Comparison of ENCODE assay signal across 1 cellular context in genomic region chr12:92070864-92071445, GRCh38.
TF ChIP-seq lines count a peak whose summit lies in the region.

No MANE protein-coding gene starts in this region.

TF ChIP-seq in HepG2, 621 proteins besides CTCF, POLR2A, EP300 and RAD21 (continued from another document and continues in another):
- TF ChIP-seq, protein P1, sequence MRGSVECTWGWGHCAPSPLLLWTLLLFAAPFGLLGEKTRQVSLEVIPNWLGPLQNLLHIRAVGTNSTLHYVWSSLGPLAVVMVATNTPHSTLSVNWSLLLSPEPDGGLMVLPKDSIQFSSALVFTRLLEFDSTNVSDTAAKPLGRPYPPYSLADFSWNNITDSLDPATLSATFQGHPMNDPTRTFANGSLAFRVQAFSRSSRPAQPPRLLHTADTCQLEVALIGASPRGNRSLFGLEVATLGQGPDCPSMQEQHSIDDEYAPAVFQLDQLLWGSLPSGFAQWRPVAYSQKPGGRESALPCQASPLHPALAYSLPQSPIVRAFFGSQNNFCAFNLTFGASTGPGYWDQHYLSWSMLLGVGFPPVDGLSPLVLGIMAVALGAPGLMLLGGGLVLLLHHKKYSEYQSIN (CRISPR knock-in tag; IDR thresholded peaks at IDR 0.05; ENCODE audit: borderline replicate concordance), result no peak
- TF ChIP-seq, protein P2, sequence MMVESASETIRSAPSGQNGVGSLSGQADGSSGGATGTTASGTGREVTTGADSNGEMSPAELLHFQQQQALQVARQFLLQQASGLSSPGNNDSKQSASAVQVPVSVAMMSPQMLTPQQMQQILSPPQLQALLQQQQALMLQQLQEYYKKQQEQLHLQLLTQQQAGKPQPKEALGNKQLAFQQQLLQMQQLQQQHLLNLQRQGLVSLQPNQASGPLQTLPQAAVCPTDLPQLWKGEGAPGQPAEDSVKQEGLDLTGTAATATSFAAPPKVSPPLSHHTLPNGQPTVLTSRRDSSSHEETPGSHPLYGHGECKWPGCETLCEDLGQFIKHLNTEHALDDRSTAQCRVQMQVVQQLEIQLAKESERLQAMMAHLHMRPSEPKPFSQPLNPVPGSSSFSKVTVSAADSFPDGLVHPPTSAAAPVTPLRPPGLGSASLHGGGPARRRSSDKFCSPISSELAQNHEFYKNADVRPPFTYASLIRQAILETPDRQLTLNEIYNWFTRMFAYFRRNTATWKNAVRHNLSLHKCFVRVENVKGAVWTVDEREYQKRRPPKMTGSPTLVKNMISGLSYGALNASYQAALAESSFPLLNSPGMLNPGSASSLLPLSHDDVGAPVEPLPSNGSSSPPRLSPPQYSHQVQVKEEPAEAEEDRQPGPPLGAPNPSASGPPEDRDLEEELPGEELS (CRISPR knock-in tag; IDR thresholded peaks at IDR 0.05), result peak; percentile 97
- no peak for TF ChIP-seq ZNF274 (CRISPR knock-in tag; IDR thresholded peaks at IDR 0.05)
- peak; percentile 95 for TF ChIP-seq HNF4G (IDR thresholded peaks at IDR 0.05; ENCODE audit: borderline replicate concordance, low read depth, low read length)
- TF ChIP-seq HNF4G (CRISPR knock-in tag; IDR thresholded peaks at IDR 0.05; ENCODE audit: borderline replicate concordance, low read depth), result peak; percentile 90; the same call in 1 of the 2 replicates
- peak; percentile 88 for TF ChIP-seq SAP130 (CRISPR knock-in tag; IDR thresholded peaks at IDR 0.05; ENCODE audit: low read depth)
- peak; percentile 83; the same call in 1 of the 2 replicates for TF ChIP-seq ZKSCAN8 (CRISPR knock-in tag; IDR thresholded peaks at IDR 0.05; ENCODE audit: borderline replicate concordance)
- TF ChIP-seq, protein P3, sequence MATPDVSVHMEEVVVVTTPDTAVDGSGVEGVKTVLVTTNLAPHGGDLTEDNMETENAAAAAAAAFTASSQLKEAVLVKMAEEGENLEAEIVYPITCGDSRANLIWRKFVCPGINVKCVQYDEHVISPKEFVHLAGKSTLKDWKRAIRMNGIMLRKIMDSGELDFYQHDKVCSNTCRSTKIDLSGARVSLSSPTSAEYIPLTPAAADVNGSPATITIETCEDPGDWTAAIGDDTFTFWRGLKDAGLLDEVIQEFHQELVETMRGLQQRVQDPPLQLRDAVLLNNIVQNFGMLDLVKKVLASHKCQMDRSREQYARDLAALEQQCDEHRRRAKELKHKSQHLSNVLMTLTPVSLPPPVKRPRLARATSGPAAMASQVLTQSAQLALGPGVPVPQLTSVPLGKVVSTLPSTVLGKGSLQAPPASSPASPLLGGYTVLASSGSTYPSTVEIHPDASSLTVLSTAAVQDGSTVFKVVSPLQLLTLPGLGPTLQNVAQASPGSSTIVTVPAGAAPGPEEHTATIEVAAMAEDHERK (CRISPR knock-in tag; IDR thresholded peaks at IDR 0.05; ENCODE audit: low read depth), result peak; percentile 43; the same call in 1 of the 2 replicates
- TF ChIP-seq, protein P4, sequence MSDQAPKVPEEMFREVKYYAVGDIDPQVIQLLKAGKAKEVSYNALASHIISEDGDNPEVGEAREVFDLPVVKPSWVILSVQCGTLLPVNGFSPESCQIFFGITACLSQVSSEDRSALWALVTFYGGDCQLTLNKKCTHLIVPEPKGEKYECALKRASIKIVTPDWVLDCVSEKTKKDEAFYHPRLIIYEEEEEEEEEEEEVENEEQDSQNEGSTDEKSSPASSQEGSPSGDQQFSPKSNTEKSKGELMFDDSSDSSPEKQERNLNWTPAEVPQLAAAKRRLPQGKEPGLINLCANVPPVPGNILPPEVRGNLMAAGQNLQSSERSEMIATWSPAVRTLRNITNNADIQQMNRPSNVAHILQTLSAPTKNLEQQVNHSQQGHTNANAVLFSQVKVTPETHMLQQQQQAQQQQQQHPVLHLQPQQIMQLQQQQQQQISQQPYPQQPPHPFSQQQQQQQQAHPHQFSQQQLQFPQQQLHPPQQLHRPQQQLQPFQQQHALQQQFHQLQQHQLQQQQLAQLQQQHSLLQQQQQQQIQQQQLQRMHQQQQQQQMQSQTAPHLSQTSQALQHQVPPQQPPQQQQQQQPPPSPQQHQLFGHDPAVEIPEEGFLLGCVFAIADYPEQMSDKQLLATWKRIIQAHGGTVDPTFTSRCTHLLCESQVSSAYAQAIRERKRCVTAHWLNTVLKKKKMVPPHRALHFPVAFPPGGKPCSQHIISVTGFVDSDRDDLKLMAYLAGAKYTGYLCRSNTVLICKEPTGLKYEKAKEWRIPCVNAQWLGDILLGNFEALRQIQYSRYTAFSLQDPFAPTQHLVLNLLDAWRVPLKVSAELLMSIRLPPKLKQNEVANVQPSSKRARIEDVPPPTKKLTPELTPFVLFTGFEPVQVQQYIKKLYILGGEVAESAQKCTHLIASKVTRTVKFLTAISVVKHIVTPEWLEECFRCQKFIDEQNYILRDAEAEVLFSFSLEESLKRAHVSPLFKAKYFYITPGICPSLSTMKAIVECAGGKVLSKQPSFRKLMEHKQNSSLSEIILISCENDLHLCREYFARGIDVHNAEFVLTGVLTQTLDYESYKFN (CRISPR knock-in tag; conservative IDR thresholded peaks at IDR 0.05), result peak; percentile 97
- TF ChIP-seq, protein P5, sequence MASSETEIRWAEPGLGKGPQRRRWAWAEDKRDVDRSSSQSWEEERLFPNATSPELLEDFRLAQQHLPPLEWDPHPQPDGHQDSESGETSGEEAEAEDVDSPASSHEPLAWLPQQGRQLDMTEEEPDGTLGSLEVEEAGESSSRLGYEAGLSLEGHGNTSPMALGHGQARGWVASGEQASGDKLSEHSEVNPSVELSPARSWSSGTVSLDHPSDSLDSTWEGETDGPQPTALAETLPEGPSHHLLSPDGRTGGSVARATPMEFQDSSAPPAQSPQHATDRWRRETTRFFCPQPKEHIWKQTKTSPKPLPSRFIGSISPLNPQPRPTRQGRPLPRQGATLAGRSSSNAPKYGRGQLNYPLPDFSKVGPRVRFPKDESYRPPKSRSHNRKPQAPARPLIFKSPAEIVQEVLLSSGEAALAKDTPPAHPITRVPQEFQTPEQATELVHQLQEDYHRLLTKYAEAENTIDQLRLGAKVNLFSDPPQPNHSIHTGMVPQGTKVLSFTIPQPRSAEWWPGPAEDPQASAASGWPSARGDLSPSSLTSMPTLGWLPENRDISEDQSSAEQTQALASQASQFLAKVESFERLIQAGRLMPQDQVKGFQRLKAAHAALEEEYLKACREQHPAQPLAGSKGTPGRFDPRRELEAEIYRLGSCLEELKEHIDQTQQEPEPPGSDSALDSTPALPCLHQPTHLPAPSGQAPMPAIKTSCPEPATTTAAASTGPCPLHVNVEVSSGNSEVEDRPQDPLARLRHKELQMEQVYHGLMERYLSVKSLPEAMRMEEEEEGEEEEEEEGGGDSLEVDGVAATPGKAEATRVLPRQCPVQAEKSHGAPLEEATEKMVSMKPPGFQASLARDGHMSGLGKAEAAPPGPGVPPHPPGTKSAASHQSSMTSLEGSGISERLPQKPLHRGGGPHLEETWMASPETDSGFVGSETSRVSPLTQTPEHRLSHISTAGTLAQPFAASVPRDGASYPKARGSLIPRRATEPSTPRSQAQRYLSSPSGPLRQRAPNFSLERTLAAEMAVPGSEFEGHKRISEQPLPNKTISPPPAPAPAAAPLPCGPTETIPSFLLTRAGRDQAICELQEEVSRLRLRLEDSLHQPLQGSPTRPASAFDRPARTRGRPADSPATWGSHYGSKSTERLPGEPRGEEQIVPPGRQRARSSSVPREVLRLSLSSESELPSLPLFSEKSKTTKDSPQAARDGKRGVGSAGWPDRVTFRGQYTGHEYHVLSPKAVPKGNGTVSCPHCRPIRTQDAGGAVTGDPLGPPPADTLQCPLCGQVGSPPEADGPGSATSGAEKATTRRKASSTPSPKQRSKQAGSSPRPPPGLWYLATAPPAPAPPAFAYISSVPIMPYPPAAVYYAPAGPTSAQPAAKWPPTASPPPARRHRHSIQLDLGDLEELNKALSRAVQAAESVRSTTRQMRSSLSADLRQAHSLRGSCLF (CRISPR knock-in tag; IDR thresholded peaks at IDR 0.05; ENCODE audit: borderline replicate concordance), result no peak; the same call in 1 of the 2 replicates
- TF ChIP-seq DR1 (CRISPR knock-in tag; IDR thresholded peaks at IDR 0.05), result no peak
- TF ChIP-seq ZIK1 (CRISPR knock-in tag; IDR thresholded peaks at IDR 0.05; ENCODE audit: borderline replicate concordance, low read depth), result no peak
- TF ChIP-seq ZNF589 (CRISPR knock-in tag; conservative IDR thresholded peaks at IDR 0.05), result 0 out of 2 replicates have a peak, but pooled peaks have one; percentile 41
- no peak for TF ChIP-seq IRF9 (CRISPR knock-in tag; IDR thresholded peaks at IDR 0.05; ENCODE audit: borderline replicate concordance)
- peak; percentile 69; the same call in 1 of the 2 replicates for TF ChIP-seq JUNB (CRISPR knock-in tag; IDR thresholded peaks at IDR 0.05; ENCODE audit: borderline replicate concordance)
- TF ChIP-seq ZNF510 (CRISPR knock-in tag; IDR thresholded peaks at IDR 0.05; ENCODE audit: low read depth), result no peak
- 0 out of 2 replicates have a peak, but pooled peaks have one; percentile 18 for TF ChIP-seq ZSCAN29 (CRISPR knock-in tag; conservative IDR thresholded peaks at IDR 0.05)
- peak; percentile 70; the same call in 1 of the 2 replicates for TF ChIP-seq HMG20B (CRISPR knock-in tag; conservative IDR thresholded peaks at IDR 0.05)
- TF ChIP-seq ZNF563 (CRISPR knock-in tag; IDR thresholded peaks at IDR 0.05), result no peak
- TF ChIP-seq, protein P6, sequence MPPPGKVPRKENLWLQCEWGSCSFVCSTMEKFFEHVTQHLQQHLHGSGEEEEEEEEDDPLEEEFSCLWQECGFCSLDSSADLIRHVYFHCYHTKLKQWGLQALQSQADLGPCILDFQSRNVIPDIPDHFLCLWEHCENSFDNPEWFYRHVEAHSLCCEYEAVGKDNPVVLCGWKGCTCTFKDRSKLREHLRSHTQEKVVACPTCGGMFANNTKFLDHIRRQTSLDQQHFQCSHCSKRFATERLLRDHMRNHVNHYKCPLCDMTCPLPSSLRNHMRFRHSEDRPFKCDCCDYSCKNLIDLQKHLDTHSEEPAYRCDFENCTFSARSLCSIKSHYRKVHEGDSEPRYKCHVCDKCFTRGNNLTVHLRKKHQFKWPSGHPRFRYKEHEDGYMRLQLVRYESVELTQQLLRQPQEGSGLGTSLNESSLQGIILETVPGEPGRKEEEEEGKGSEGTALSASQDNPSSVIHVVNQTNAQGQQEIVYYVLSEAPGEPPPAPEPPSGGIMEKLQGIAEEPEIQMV (CRISPR knock-in tag; IDR thresholded peaks at IDR 0.05; ENCODE audit: low read depth), result no peak
- TF ChIP-seq RFX5 (IDR thresholded peaks at IDR 0.05; ENCODE audit: low read depth, low read length), result no peak
- TF ChIP-seq, protein P7, sequence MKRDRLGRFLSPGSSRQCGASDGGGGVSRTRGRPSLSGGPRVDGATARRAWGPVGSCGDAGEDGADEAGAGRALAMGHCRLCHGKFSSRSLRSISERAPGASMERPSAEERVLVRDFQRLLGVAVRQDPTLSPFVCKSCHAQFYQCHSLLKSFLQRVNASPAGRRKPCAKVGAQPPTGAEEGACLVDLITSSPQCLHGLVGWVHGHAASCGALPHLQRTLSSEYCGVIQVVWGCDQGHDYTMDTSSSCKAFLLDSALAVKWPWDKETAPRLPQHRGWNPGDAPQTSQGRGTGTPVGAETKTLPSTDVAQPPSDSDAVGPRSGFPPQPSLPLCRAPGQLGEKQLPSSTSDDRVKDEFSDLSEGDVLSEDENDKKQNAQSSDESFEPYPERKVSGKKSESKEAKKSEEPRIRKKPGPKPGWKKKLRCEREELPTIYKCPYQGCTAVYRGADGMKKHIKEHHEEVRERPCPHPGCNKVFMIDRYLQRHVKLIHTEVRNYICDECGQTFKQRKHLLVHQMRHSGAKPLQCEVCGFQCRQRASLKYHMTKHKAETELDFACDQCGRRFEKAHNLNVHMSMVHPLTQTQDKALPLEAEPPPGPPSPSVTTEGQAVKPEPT (CRISPR knock-in tag; IDR thresholded peaks at IDR 0.05; ENCODE audit: low read depth), result no peak
- no peak for TF ChIP-seq FIP1L1 (IDR thresholded peaks at IDR 0.05; ENCODE audit: borderline replicate concordance, insufficient read depth, low read depth, low read length)
- TF ChIP-seq RBM39 (IDR thresholded peaks at IDR 0.05; ENCODE audit: low read depth, low read length, poor library complexity, severe bottlenecking), result no peak
- TF ChIP-seq ISX (CRISPR knock-in tag; conservative IDR thresholded peaks at IDR 0.05), result no peak
- TF ChIP-seq SUZ12 (IDR thresholded peaks at IDR 0.05; ENCODE audit: low read depth, low read length), result no peak
- no peak for TF ChIP-seq BRD4 (CRISPR knock-in tag; IDR thresholded peaks at IDR 0.05)
- TF ChIP-seq, protein P8, sequence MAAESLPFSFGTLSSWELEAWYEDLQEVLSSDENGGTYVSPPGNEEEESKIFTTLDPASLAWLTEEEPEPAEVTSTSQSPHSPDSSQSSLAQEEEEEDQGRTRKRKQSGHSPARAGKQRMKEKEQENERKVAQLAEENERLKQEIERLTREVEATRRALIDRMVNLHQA (CRISPR knock-in tag; IDR thresholded peaks at IDR 0.05), result peak; percentile 33; the same call in 1 of the 2 replicates
- TF ChIP-seq TBX3 (IDR thresholded peaks at IDR 0.05; ENCODE audit: borderline replicate concordance), result peak; percentile 16; the same call in 1 of the 2 replicates
- TF ChIP-seq PPARG (CRISPR knock-in tag; conservative IDR thresholded peaks at IDR 0.05), result peak; percentile 88
- TF ChIP-seq, protein P9, sequence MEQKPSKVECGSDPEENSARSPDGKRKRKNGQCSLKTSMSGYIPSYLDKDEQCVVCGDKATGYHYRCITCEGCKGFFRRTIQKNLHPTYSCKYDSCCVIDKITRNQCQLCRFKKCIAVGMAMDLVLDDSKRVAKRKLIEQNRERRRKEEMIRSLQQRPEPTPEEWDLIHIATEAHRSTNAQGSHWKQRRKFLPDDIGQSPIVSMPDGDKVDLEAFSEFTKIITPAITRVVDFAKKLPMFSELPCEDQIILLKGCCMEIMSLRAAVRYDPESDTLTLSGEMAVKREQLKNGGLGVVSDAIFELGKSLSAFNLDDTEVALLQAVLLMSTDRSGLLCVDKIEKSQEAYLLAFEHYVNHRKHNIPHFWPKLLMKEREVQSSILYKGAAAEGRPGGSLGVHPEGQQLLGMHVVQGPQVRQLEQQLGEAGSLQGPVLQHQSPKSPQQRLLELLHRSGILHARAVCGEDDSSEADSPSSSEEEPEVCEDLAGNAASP (CRISPR knock-in tag; IDR thresholded peaks at IDR 0.05; ENCODE audit: borderline replicate concordance), result peak; percentile 84
- TF ChIP-seq, protein P10, sequence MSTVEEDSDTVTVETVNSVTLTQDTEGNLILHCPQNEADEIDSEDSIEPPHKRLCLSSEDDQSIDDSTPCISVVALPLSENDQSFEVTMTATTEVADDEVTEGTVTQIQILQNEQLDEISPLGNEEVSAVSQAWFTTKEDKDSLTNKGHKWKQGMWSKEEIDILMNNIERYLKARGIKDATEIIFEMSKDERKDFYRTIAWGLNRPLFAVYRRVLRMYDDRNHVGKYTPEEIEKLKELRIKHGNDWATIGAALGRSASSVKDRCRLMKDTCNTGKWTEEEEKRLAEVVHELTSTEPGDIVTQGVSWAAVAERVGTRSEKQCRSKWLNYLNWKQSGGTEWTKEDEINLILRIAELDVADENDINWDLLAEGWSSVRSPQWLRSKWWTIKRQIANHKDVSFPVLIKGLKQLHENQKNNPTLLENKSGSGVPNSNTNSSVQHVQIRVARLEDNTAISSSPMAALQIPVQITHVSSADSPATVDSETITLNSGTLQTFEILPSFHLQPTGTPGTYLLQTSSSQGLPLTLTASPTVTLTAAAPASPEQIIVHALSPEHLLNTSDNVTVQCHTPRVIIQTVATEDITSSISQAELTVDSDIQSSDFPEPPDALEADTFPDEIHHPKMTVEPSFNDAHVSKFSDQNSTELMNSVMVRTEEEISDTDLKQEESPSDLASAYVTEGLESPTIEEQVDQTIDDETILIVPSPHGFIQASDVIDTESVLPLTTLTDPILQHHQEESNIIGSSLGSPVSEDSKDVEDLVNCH (CRISPR knock-in tag; IDR thresholded peaks at IDR 0.05), result no peak
- TF ChIP-seq FOXJ3 (CRISPR knock-in tag; IDR thresholded peaks at IDR 0.05; ENCODE audit: borderline replicate concordance), result peak; percentile 99
- TF ChIP-seq ZNF709 (CRISPR knock-in tag; IDR thresholded peaks at IDR 0.05), result no peak
